ENCODE assay signal across 8 cellular contexts in genomic region chr15:67127925-67128324, GRCh38.
DNase-seq lines count a peak whose midpoint lies in the region; ATAC-seq, FAIRE-seq and TF ChIP-seq lines count a peak whose summit lies in the region.

No MANE protein-coding gene starts in this region.

- H3K4me3 ChIP-seq in A549 (0 out of 3 replicates have a peak overlapping the region, but pooled peaks have one; percentile 37), HEK293 (ENCODE audit: low read depth, low read length) (no peak overlapping the region), lung (no peak overlapping the region), dorsolateral prefrontal cortex (no peak overlapping the region), aorta (ENCODE audit: low read length in 2 of 2) (no peak overlapping the region)

- TF ChIP-seq CTCF in A549 (IDR thresholded peaks at IDR 0.05) (no peak), HEK293 (tag by site-specific recombination; IDR thresholded peaks at IDR 0.05) (no peak), lung (IDR thresholded peaks at IDR 0.05; ENCODE audit: control extremely low read depth, extremely low read depth) (no peak), dorsolateral prefrontal cortex (IDR thresholded peaks at IDR 0.05 in 54 of 56, conservative IDR thresholded peaks at IDR 0.05 in 2 of 56; ENCODE audit: low read depth in 1 of 56, partially characterized antibody in 56 of 56) (no peak)

- H3K27ac ChIP-seq in A549 (peak overlapping the region; percentile 86 to 92), HEK293 (ENCODE audit: extremely low read depth, low read depth, low read length) (no peak overlapping the region), lung (ENCODE audit: low read depth in 1 of 2, low read length in 1 of 2) (peak overlapping the region; percentile 24 to 32), dorsolateral prefrontal cortex (peak overlapping the region in 1 of 59 donors; percentile 8), aorta (ENCODE audit: low read depth in 1 of 2, low read length in 2 of 2) (no peak overlapping the region)

- H3K4me2 ChIP-seq in A549 = peak overlapping the region; percentile 88

- H3K36me3 ChIP-seq in HEK293 (ENCODE audit: control insufficient read depth in 2 of 2, insufficient read depth in 1 of 2, low read length in 2 of 2) (peaks cover 0 to 5% of the 10 kb centered on the region in 2 experiments; a peak in 1 of 3 replicates), lung (ENCODE audit: control insufficient read depth in 2 of 2, insufficient read depth in 2 of 2, low read length in 2 of 2) (no peaks in the 10 kb centered on the region), aorta (ENCODE audit: control insufficient read depth in 1 of 2, insufficient read depth in 2 of 2, low read length in 1 of 2) (no peaks in the 10 kb centered on the region)

- H3K9me3 ChIP-seq in A549 (no peaks in the 10 kb centered on the region), HEK293 (ENCODE audit: control insufficient read depth, insufficient read depth, low read depth, low read length) (no peaks in the 10 kb centered on the region), lung (ENCODE audit: control insufficient read depth in 2 of 2, insufficient read depth in 1 of 2, low read length in 1 of 2) (no peaks in the 10 kb centered on the region), aorta (ENCODE audit: control insufficient read depth, low read length) (no peaks in the 10 kb centered on the region)

- peak; percentile 82 to 91 for DNase-seq in A549 (ENCODE audit: low read depth in 1 of 2, low spot score in 1 of 2)
- peak; percentile 94 for DNase-seq in astrocyte of the hippocampus (ENCODE audit: low read depth, low spot score)
- DNase-seq in lung (ENCODE audit: low spot score) = no peak
- no peak for DNase-seq in superior temporal gyrus (ENCODE audit: extremely low spot score)
- no peak for DNase-seq in dorsolateral prefrontal cortex
- no peak for DNase-seq in erythroblast (lab: John Stamatoyannopoulos, UW)
- no peak for DNase-seq in aorta

- intact Hi-C loops in dorsolateral prefrontal cortex (cut with DNase I) (no loop called here), aorta (cut with DNase I) (no loop called here)

- H3K4me1 ChIP-seq in A549 (peaks cover 97% of the 10 kb centered on the region), HEK293 (ENCODE audit: control insufficient read depth, insufficient read depth, low read length) (peaks cover 15% of the 10 kb centered on the region), lung (ENCODE audit: control insufficient read depth in 2 of 2, insufficient read depth in 2 of 2, low read length in 2 of 2) (peaks cover 12 to 26% of the 10 kb centered on the region in 2 donors), aorta (ENCODE audit: control insufficient read depth in 1 of 2, insufficient read depth in 2 of 2, low read length in 2 of 2) (peaks cover 0 to 8% of the 10 kb centered on the region in 2 donors)

- peak; percentile 41 to 61; a peak in 2 of 5 replicates for TF ChIP-seq EP300 in A549 (IDR thresholded peaks at IDR 0.05)

- POLR2A ChIA-PET in A549 (lab: Yijun Ruan, JAX) (interaction anchor here (0.6 to 3.5 kb wide), 12 partner anchors 7 to 78 kb away, joined by 3 to 18 read pairs (median 4); partner anchors contain the start of gene SMAD3), HEK293 (lab: Yijun Ruan, JAX) (no interaction called here)

- WGBS in A549 (ENCODE audit: missing lambda C conversion rate) = 7% methylated on average over 4 of the region's 4 CpGs
- whole genome bisulfite sequencing in lung, 2 donors = 42 to 52% methylated on average over 4 of the region's 4 CpGs
- WGBS in aorta, 2 donors = 19 to 21% methylated on average over 4 of the region's 4 CpGs

- H3K27me3 ChIP-seq in lung (ENCODE audit: control insufficient read depth, insufficient read depth) = no peaks in the 10 kb centered on the region
- H3K27me3 ChIP-seq in dorsolateral prefrontal cortex = no peaks in the 10 kb centered on the region
- H3K27me3 ChIP-seq in aorta (ENCODE audit: control insufficient read depth in 1 of 2, insufficient read depth in 2 of 2, low read length in 1 of 2) = no peaks in the 10 kb centered on the region

- ATAC-seq in A549 = peak; percentile 19 to 41
- ATAC-seq in lung (ENCODE audit: insufficient read depth, low FRiP score) = no peak
- ATAC-seq in aorta (ENCODE audit: low FRiP score) = no peak

- CTCF ChIA-PET in A549 (lab: Yijun Ruan, JAX) (interaction anchor here (0.7 to 15.8 kb wide), 12 partner anchors 8 to 112 kb away, joined by 3 to 142 read pairs (median 4); partner anchors contain the start of gene SMAD3), HEK293 (lab: Yijun Ruan, JAX) (interaction anchor here (0.6 to 1.5 kb wide), 2 partner anchors 21 to 647 kb away, joined by 3 to 4 read pairs; no protein-coding TSS in a partner anchor)

- peak; percentile 78 for FAIRE-seq in A549 (lab: Jason Lieb, UNC)

- peak; percentile 29 to 42; a peak in 3 of 5 replicates for TF ChIP-seq RAD21 in A549 (conservative IDR thresholded peaks at IDR 0.05 in 1 of 2, IDR thresholded peaks at IDR 0.05 in 1 of 2)

- TF ChIP-seq POLR2A in A549 (IDR thresholded peaks at IDR 0.05; ENCODE audit: low read length) (no peak), erythroblast (IDR thresholded peaks at IDR 0.05; ENCODE audit: low read length) (no peak)

TF ChIP-seq in A549, 52 proteins besides CTCF, POLR2A, EP300 and RAD21 (continues in another document):
- TF ChIP-seq ESRRA (IDR thresholded peaks at IDR 0.05; ENCODE audit: borderline replicate concordance, low read length) = no peak
- no peak for TF ChIP-seq KDM1A (IDR thresholded peaks at IDR 0.05; ENCODE audit: low read depth)
- no peak for TF ChIP-seq HDAC2 (IDR thresholded peaks at IDR 0.05)
- TF ChIP-seq HES2 (IDR thresholded peaks at IDR 0.05) = no peak
- TF ChIP-seq FOSL2 (IDR thresholded peaks at IDR 0.05) = peak; percentile 59
- TF ChIP-seq FOSL2 (CRISPR knock-in tag; IDR thresholded peaks at IDR 0.05) = peak; percentile 81
- TF ChIP-seq KDM5A (IDR thresholded peaks at IDR 0.05) = no peak
- 0 out of 2 replicates have a peak, but pooled peaks have one; percentile 24 for TF ChIP-seq PBX3 (IDR thresholded peaks at IDR 0.05)
- no peak for TF ChIP-seq PHF8 (IDR thresholded peaks at IDR 0.05; ENCODE audit: borderline replicate concordance, low read depth)
- peak; percentile 21; the same call in 1 of the 2 replicates for TF ChIP-seq FOSB (CRISPR knock-in tag; IDR thresholded peaks at IDR 0.05)
- TF ChIP-seq HOXA7 (CRISPR knock-in tag; IDR thresholded peaks at IDR 0.05) = peak; percentile 85
- TF ChIP-seq GATA3 (IDR thresholded peaks at IDR 0.05; ENCODE audit: borderline replicate concordance) = peak; percentile 82; the same call in 1 of the 2 replicates

TF ChIP-seq in HEK293, 187 proteins besides CTCF, POLR2A, EP300 and RAD21:
- TF ChIP-seq ZNF16 (tag by site-specific recombination; IDR thresholded peaks at IDR 0.05; ENCODE audit: low read depth) (no peak), ZNF600 (tag by site-specific recombination; IDR thresholded peaks at IDR 0.05) (peak; percentile 62)

Comparison
In these comparisons a context has a peak if more than half of its experiments do, and no peak if none do; other contexts are left out.
1. ATAC-seq: peak in A549 (2 of 2); none in lung (single experiment) and aorta (single experiment).
2. DNase-seq: peak in A549 (2 of 2) and astrocyte of the hippocampus (single experiment); none in lung (single experiment), superior temporal gyrus (single experiment), dorsolateral prefrontal cortex (0 of 10), erythroblast (0 of 2) and aorta (0 of 2).
3. H3K27ac ChIP-seq: peak in A549 (2 of 2) and lung (2 of 2); none in HEK293 (single experiment) and aorta (0 of 2).
4. Of the 5 proteins assayed by ChIP-seq in both HEK293 and A549: peak only in HEK293: none; only in A549: HOXA7 and PBX3; in both: none; in neither: 3.